ENCODE assay signal across 22 cellular contexts in the genomic region with DNA sequence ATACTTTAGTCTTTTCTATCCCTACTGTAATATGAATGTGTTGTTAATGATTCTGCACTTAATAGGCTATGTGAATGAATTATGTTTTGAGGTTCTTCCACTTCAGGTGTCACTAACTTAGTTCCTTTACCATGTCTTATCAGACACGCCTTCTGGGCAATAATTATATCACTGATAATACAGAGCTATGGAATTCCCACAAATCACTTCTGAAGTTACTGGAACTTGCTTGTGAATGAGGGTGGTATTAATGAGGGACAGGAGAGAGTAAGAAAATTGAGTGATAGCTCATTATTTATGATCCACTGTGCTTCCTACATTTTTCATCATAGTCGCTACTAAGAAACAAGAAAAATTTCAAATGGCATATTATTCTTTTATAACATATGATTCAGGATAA.
DNase-seq lines count a peak whose midpoint lies in the region; ATAC-seq, FAIRE-seq and TF ChIP-seq lines count a peak whose summit lies in the region.
"Had no signal": no experiment of that assay in that cellular context is flagged by ENCODE, and none has a peak within 500 bp of the region (broad histone marks: within the 10 kb centered on the region; RNA-seq: fewer than 3 reads in every experiment).

No MANE protein-coding gene starts in this region.

- TF ChIP-seq CTCF in A673 (conservative IDR thresholded peaks at IDR 0.05; ENCODE audit: low read depth, low read length) = no peak
- TF ChIP-seq CTCF in GM12878 (IDR thresholded peaks at IDR 0.05 in 2 of 3, conservative IDR thresholded peaks at IDR 0.05 in 1 of 3; ENCODE audit: control insufficient read depth in 2 of 3, extremely low read depth in 1 of 3, insufficient read depth in 1 of 3, low read depth in 3 of 3, low read length in 3 of 3) = no peak
- TF ChIP-seq CTCF in nephron progenitor cell (IDR thresholded peaks at IDR 0.05) = no peak
- no peak for TF ChIP-seq CTCF in gastrocnemius medialis (IDR thresholded peaks at IDR 0.05 in 4 of 5, conservative IDR thresholded peaks at IDR 0.05 in 1 of 5)
- TF ChIP-seq CTCF in Peyer's patch (IDR thresholded peaks at IDR 0.05) = no peak
- no peak for TF ChIP-seq CTCF in chondrocyte (IDR thresholded peaks at IDR 0.05)

- H3K27ac Mint-ChIP-seq in nephron progenitor cell = peak overlapping the region; percentile 70
- no peak overlapping the region for H3K27ac Mint-ChIP-seq in chondrocyte (ENCODE audit: unreplicated experiment)
- H3K27ac Mint-ChIP-seq: B cell; CD8-positive, alpha-beta memory T cell had no signal

- RAD21 ChIA-PET in GM12878 (lab: Charles Lee; ENCODE audit: unreplicated experiment) = no interaction called here

- WGBS in GM12878 (ENCODE audit: insufficient coverage, insufficient replicate concordance, low lambda C conversion rate, missing lambda C conversion rate) = 100% methylated on average over 2 of the region's 2 CpGs

- H4K20me1 ChIP-seq in GM12878 (ENCODE audit: control insufficient read depth, insufficient read depth) = no peaks in the 10 kb centered on the region

- intact Hi-C loops in A673 (cut with micrococcal nuclease; ENCODE audit: unreplicated experiment) (no loop called here), GM12878 (cut with micrococcal nuclease; ENCODE audit: unreplicated experiment) (no loop called here), gastrocnemius medialis (cut with DNase I; ENCODE audit: low total_unique reads) (no loop called here)

- no peak overlapping the region for H3K4me2 ChIP-seq in GM12878 (ENCODE audit: control insufficient read depth, insufficient read depth)
- H3K4me2 ChIP-seq: BLaER1 treated with 17β-estradiol and CSF1 and Interleukin-3, amounts not matched to agents 10 nM and 100 nM had no signal

- peaks cover 25% of the 10 kb centered on the region for H3K4me1 Mint-ChIP-seq in nephron progenitor cell
- H3K4me1 Mint-ChIP-seq in chondrocyte (ENCODE audit: low read depth) = peaks cover 42% of the 10 kb centered on the region
- H3K4me1 Mint-ChIP-seq: B cell, IgD-negative memory B cell had no signal

- H3K79me2 ChIP-seq in GM12878 (ENCODE audit: control insufficient read depth, insufficient read depth, low read length) = no peaks in the 10 kb centered on the region

- peaks cover 39% of the 10 kb centered on the region for H3K36me3 Mint-ChIP-seq in nephron progenitor cell (ENCODE audit: low read depth)
- H3K36me3 Mint-ChIP-seq in chondrocyte (ENCODE audit: low read depth) = peaks cover 9% of the 10 kb centered on the region

- SMC1A ChIA-PET in GM12878 (lab: Charles Lee; ENCODE audit: uncharacterized antibody, unreplicated experiment) = no interaction called here

- H3K9me3 Mint-ChIP-seq in nephron progenitor cell (no peaks in the 10 kb centered on the region), chondrocyte (ENCODE audit: low read depth) (no peaks in the 10 kb centered on the region)
- H3K9me3 Mint-ChIP-seq: CD8-positive, alpha-beta memory T cell; IgD-negative memory B cell had no signal

- H3K27ac ChIP-seq in A673 (ENCODE audit: low read depth, low read length, poor library complexity, severe bottlenecking) = peak overlapping the region; percentile 23
- H3K27ac ChIP-seq in GM12878 (ENCODE audit: control insufficient read depth, insufficient read depth) = no peak overlapping the region
- peak overlapping the region; percentile 25 to 84 (median 72) for H3K27ac ChIP-seq in gastrocnemius medialis
- H3K27ac ChIP-seq in Peyer's patch = no peak overlapping the region
- H3K27ac ChIP-seq: BLaER1 treated with 17β-estradiol and CSF1 and Interleukin-3, amounts not matched to agents 10 nM and 100 nM had no signal

- H3K27me3 Mint-ChIP-seq in nephron progenitor cell (ENCODE audit: low read depth, poor library complexity) (no peaks in the 10 kb centered on the region), chondrocyte (ENCODE audit: low read depth) (no peaks in the 10 kb centered on the region)
- H3K27me3 Mint-ChIP-seq: B cell; CD8-positive, alpha-beta memory T cell; IgD-negative memory B cell had no signal

- peaks cover 14% of the 10 kb centered on the region for H3K36me3 ChIP-seq in A673 (ENCODE audit: insufficient read depth, low read length, poor library complexity, severe bottlenecking)
- no peaks in the 10 kb centered on the region for H3K36me3 ChIP-seq in GM12878 (ENCODE audit: control insufficient read depth in 2 of 2, insufficient read depth in 2 of 2, low read length in 1 of 2)
- peaks cover 0 to 15% of the 10 kb centered on the region in 2 donors for H3K36me3 ChIP-seq in gastrocnemius medialis
- H3K36me3 ChIP-seq in Peyer's patch = peaks cover 0 to 17% (median 0%) of the 10 kb centered on the region in 3 donors
- H3K36me3 ChIP-seq: HAP-1 had no signal

- CTCF ChIA-PET in A673 (lab: Charles Lee) = interaction anchor here (0.6 kb wide), 1 partner anchor 171 kb away, joined by 5 read pairs; no protein-coding TSS in a partner anchor
- CTCF ChIA-PET in GM12878 (lab: Yijun Ruan, JAX) = no interaction called here

- H3K4me3 Mint-ChIP-seq in nephron progenitor cell = no peak overlapping the region
- H3K4me3 Mint-ChIP-seq in chondrocyte (ENCODE audit: unreplicated experiment) = no peak overlapping the region
- H3K4me3 Mint-ChIP-seq: B cell; CD8-positive, alpha-beta memory T cell; IgD-negative memory B cell had no signal

- H3K4me3 ChIP-seq in A673 (ENCODE audit: low read depth, low read length, poor library complexity, severe bottlenecking) = no peak overlapping the region
- no peak overlapping the region for H3K4me3 ChIP-seq in GM12878
- H3K4me3 ChIP-seq in gastrocnemius medialis = no peak overlapping the region
- no peak overlapping the region for H3K4me3 ChIP-seq in Peyer's patch
- H3K4me3 ChIP-seq: BLaER1 treated with 17β-estradiol and CSF1 and Interleukin-3, amounts not matched to agents 10 nM and 100 nM; GM23248; HAP-1 had no signal

- H3K4me1 ChIP-seq in A673 (ENCODE audit: insufficient read depth, low read length, poor library complexity, severe bottlenecking) (peaks cover 51% of the 10 kb centered on the region), GM12878 (ENCODE audit: control insufficient read depth, insufficient read depth, low read length) (no peaks in the 10 kb centered on the region), gastrocnemius medialis (peaks cover 56 to 63% of the 10 kb centered on the region in 2 donors), Peyer's patch (no peaks in the 10 kb centered on the region)
- H3K4me1 ChIP-seq: BLaER1 treated with 17β-estradiol and CSF1 and Interleukin-3, amounts not matched to agents 10 nM and 100 nM had no signal

- no peak for TF ChIP-seq EP300 in GM12878 (IDR thresholded peaks at IDR 0.05; ENCODE audit: borderline replicate concordance in 1 of 2, control insufficient read depth in 1 of 2, low read depth in 2 of 2, low read length in 2 of 2)

- no peak overlapping the region for H3K9ac ChIP-seq in GM12878 (ENCODE audit: control insufficient read depth, insufficient read depth, low read length)
- H3K9ac ChIP-seq: BLaER1 treated with 17β-estradiol and CSF1 and Interleukin-3, amounts not matched to agents 10 nM and 100 nM had no signal

- ATAC-seq in GM12878 (no peak), gastrocnemius medialis (no peak), GM19467 (IDR thresholded peaks at IDR 0.05; ENCODE audit: unreplicated experiment) (no peak)

- TF ChIP-seq POLR2A in GM12878 (IDR thresholded peaks at IDR 0.05; ENCODE audit: low read depth, low read length) = no peak
- no peak for TF ChIP-seq POLR2A in gastrocnemius medialis (IDR thresholded peaks at IDR 0.05)
- TF ChIP-seq POLR2A in Peyer's patch (IDR thresholded peaks at IDR 0.05) = no peak

- BruUV-seq in A673 (replicated peaks; lab: Mats Ljungman, UMichigan) = no TSS peak
- BruUV-seq in GM12878 (replicated peaks; lab: Mats Ljungman, UMichigan) = no TSS peak

- H3K27me3 ChIP-seq in A673 (replicated peaks; ENCODE audit: insufficient read depth, low read depth, low read length, poor library complexity) (no peaks in the 10 kb centered on the region), GM12878 (replicated peaks in 1 of 2; ENCODE audit: control insufficient read depth in 2 of 2, insufficient read depth in 2 of 2, low read length in 1 of 2) (no peaks in the 10 kb centered on the region), gastrocnemius medialis (no peaks in the 10 kb centered on the region), Peyer's patch (no peaks in the 10 kb centered on the region)
- H3K27me3 ChIP-seq: BLaER1 treated with 17β-estradiol and CSF1 and Interleukin-3, amounts not matched to agents 10 nM and 100 nM had no signal

- peak; percentile 41 for FAIRE-seq in GM12878 (lab: Jason Lieb, UNC)
- FAIRE-seq: GM19239, HTR-8/SVneo had no signal

- DNase-seq in A673 (ENCODE audit: low spot score) = no peak
- no peak for DNase-seq in GM12878 (ENCODE audit: low read depth, low spot score)
- DNase-seq in nephron progenitor cell = no peak
- DNase-seq in gastrocnemius medialis = no peak
- no peak for DNase-seq in Peyer's patch
- DNase-seq in NCI-H748 (lab: John Stamatoyannopoulos, UW; ENCODE audit: unreplicated experiment) = no peak
- no peak for DNase-seq in chondrocyte (ENCODE audit: low spot score)
- DNase-seq: 8988T; CD8-positive, alpha-beta memory T cell; COR-L47; DMS 273 treated with DMSO at 0.1 percent for 48 hours; DMS53; DND-41; EL had no signal

- POLR2A ChIA-PET in A673 (lab: Charles Lee; ENCODE audit: low non-redundant PET) (no interaction called here), GM12878 (lab: Charles Lee) (no interaction called here)

- H2AFZ ChIP-seq in GM12878 (ENCODE audit: control insufficient read depth, low read depth, low read length) = no peak overlapping the region
- H2AFZ ChIP-seq: GM23248 had no signal

- H3K9me3 ChIP-seq in A673 (ENCODE audit: low read depth, low read length, poor library complexity, severe bottlenecking) (no peaks in the 10 kb centered on the region), GM12878 (replicated peaks; ENCODE audit: control insufficient read depth, insufficient read depth, low read length) (no peaks in the 10 kb centered on the region), gastrocnemius medialis (no peaks in the 10 kb centered on the region), Peyer's patch (no peaks in the 10 kb centered on the region)
- H3K9me3 ChIP-seq: BLaER1 treated with 17β-estradiol and CSF1 and Interleukin-3, amounts not matched to agents 10 nM and 100 nM; HAP-1 had no signal

- TF ChIP-seq RAD21 in GM12878 (IDR thresholded peaks at IDR 0.05; ENCODE audit: insufficient read depth, low read depth, low read length) = no peak

- in situ Hi-C loops in GM12878 (cut with MboI) (no loop called here), gastrocnemius medialis (cut with MboI; ENCODE audit: low sequenced_read_pairs in 4 of 4) (no loop called here)

TF ChIP-seq in GM12878, 131 proteins besides CTCF, POLR2A, EP300 and RAD21:
- TF ChIP-seq GATAD2B (conservative IDR thresholded peaks at IDR 0.05; ENCODE audit: low read depth) = no peak

Comparison
In these comparisons a context has a peak if more than half of its experiments do, and no peak if none do; other contexts are left out.
1. H3K27ac ChIP-seq: peak in A673 (single experiment) and gastrocnemius medialis (4 of 4); none in GM12878 (single experiment) and Peyer's patch (0 of 4).